ENCODE assay signal across 14 cellular contexts in the genomic region with DNA sequence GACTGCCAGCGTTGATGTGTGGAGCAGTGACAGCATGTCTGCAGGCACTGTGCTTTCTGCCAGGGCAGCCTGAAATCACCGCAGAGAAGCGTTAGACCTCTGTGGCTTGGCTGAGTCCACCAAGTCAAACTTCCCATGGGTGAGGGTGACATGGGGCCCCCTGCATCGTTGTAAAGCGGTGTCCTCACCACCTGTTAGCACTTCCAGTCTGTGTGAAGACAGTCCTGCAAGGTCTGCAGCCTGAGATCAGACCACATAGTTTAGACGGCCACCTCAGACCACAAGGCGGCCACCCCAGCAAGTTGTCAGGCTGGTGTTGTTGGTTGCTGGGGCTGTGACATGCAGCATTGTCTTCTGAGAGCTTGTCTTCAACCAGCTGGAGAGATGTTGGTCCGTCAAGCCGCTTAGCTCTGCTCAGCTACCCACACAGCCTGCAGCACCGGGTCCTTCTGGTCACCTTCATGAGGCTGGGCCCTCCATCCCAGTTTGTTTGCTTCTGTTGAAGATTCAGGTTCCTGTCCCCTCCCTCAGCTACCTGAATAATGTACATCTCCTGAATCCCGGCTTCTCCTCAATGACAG.
DNase-seq lines count a peak whose midpoint lies in the region; ATAC-seq and TF ChIP-seq lines count a peak whose summit lies in the region.
"Had no signal": no experiment of that assay in that cellular context is flagged by ENCODE, and none has a peak within 500 bp of the region (broad histone marks: within the 10 kb centered on the region; RNA-seq: fewer than 3 reads in every experiment).

No MANE protein-coding gene starts in this region.

- CTCF ChIA-PET in activated CD4-positive, alpha-beta T cell treated with anti-CD3 and anti-CD28 coated beads for 36 hours (lab: Charles Lee), result interaction anchor here (1.4 to 2.4 kb wide), 2 partner anchors 14 to 18 kb away, joined by 5 to 13 read pairs; no protein-coding TSS in a partner anchor

- H3K9me3 Mint-ChIP-seq in activated CD4-positive, alpha-beta T cell treated with anti-CD3 and anti-CD28 coated beads for 36 hours (ENCODE audit: low read depth), result no peaks in the 10 kb centered on the region
- no peaks in the 10 kb centered on the region for H3K9me3 Mint-ChIP-seq in activated naive CD8-positive, alpha-beta T cell treated with anti-CD3 and anti-CD28 coated beads, Interleukin-2, amount 50 U/mL, for 24 hours
- no peaks in the 10 kb centered on the region for H3K9me3 Mint-ChIP-seq in stimulated activated effector memory CD8-positive, alpha-beta T cell treated with anti-CD3 and anti-CD28 coated beads, Interleukin-12 subunit alpha, Interleukin-12 subunit beta, amount 100 ng/mL, for 72 hours
- no peaks in the 10 kb centered on the region for H3K9me3 Mint-ChIP-seq in mesothelial cell of epicardium
- H3K9me3 Mint-ChIP-seq: nephron had no signal

- no peak overlapping the region for H3K27ac Mint-ChIP-seq in activated CD4-positive, alpha-beta T cell treated with anti-CD3 and anti-CD28 coated beads for 36 hours
- H3K27ac Mint-ChIP-seq in activated naive CD8-positive, alpha-beta T cell treated with anti-CD3 and anti-CD28 coated beads, Interleukin-2, amount 50 U/mL, for 24 hours, result peak overlapping the region; percentile 39
- H3K27ac Mint-ChIP-seq in stimulated activated effector memory CD8-positive, alpha-beta T cell treated with anti-CD3 and anti-CD28 coated beads, Interleukin-12 subunit alpha, Interleukin-12 subunit beta, amount 100 ng/mL, for 72 hours, result peak overlapping the region; percentile 93
- no peak overlapping the region for H3K27ac Mint-ChIP-seq in mesothelial cell of epicardium
- H3K27ac Mint-ChIP-seq: nephron had no signal

- POLR2A ChIA-PET in activated CD4-positive, alpha-beta T cell treated with anti-CD3 and anti-CD28 coated beads for 36 hours (lab: Charles Lee), result no interaction called here

- DNase-seq in activated CD4-positive, alpha-beta T cell treated with anti-CD3 and anti-CD28 coated beads for 36 hours, result no peak
- DNase-seq in activated CD4-positive, alpha-beta T cell treated with anti-CD3 and anti-CD28 coated beads, Interleukin-2, amount 50 U/mL, for 1 hour, result no peak
- DNase-seq in MV-4-11 (lab: John Stamatoyannopoulos, UW) (peak; percentile 89), mesothelial cell of epicardium (ENCODE audit: low spot score in 2 of 2, unreplicated experiment in 2 of 2) (no peak), DMS53 treated with DMSO at 0.1 percent for 48 hours (lab: John Stamatoyannopoulos, UW; ENCODE audit: unreplicated experiment) (no peak)
- no peak for DNase-seq in activated naive CD8-positive, alpha-beta T cell treated with anti-CD3 and anti-CD28 coated beads, Interleukin-2, amount 50 U/mL, for 24 hours
- DNase-seq in stimulated activated effector memory CD8-positive, alpha-beta T cell treated with anti-CD3 and anti-CD28 coated beads, Interleukin-12 subunit alpha, Interleukin-12 subunit beta, amount 100 ng/mL, for 72 hours (ENCODE audit: low spot score in 2 of 2), result peak in 1 of 2 donors; percentile 71
- DNase-seq in stimulated activated CD4-positive, alpha-beta T cell treated with anti-CD3 and anti-CD28 coated beads, Interleukin-2, amount 100 ng/mL, for 48 hours, result no peak
- DNase-seq: activated CD8-positive, alpha-beta memory T cell treated with anti-CD3 and anti-CD28 coated beads, Interleukin-2, amount 50 U/mL, for 4 hours; DMS 273 treated with DMSO at 0.1 percent for 48 hours; gastrocnemius medialis; NCI-H1048; upper lobe of left lung had no signal

- H3K4me3 Mint-ChIP-seq in activated CD4-positive, alpha-beta T cell treated with anti-CD3 and anti-CD28 coated beads for 36 hours, result peak overlapping the region; percentile 33
- H3K4me3 Mint-ChIP-seq in activated naive CD8-positive, alpha-beta T cell treated with anti-CD3 and anti-CD28 coated beads, Interleukin-2, amount 50 U/mL, for 24 hours, result peak overlapping the region; percentile 63
- H3K4me3 Mint-ChIP-seq in stimulated activated effector memory CD8-positive, alpha-beta T cell treated with anti-CD3 and anti-CD28 coated beads, Interleukin-12 subunit alpha, Interleukin-12 subunit beta, amount 100 ng/mL, for 72 hours, result peak overlapping the region; percentile 88
- no peak overlapping the region for H3K4me3 Mint-ChIP-seq in mesothelial cell of epicardium
- H3K4me3 Mint-ChIP-seq: nephron had no signal

- no peak for TF ChIP-seq CTCF in mesothelial cell of epicardium (IDR thresholded peaks at IDR 0.05; ENCODE audit: unreplicated experiment)

- no peak for ATAC-seq in activated CD4-positive, alpha-beta T cell treated with anti-CD3 and anti-CD28 coated beads for 36 hours
- ATAC-seq in activated naive CD8-positive, alpha-beta T cell treated with anti-CD3 and anti-CD28 coated beads, Interleukin-2, amount 50 U/mL, for 24 hours, result peak; percentile 22
- peak; percentile 80 for ATAC-seq in stimulated activated effector memory CD8-positive, alpha-beta T cell treated with anti-CD3 and anti-CD28 coated beads, Interleukin-12 subunit alpha, Interleukin-12 subunit beta, amount 100 ng/mL, for 72 hours
- ATAC-seq: gastrocnemius medialis had no signal

- H3K36me3 Mint-ChIP-seq in activated CD4-positive, alpha-beta T cell treated with anti-CD3 and anti-CD28 coated beads for 36 hours (ENCODE audit: low read depth), result no peaks in the 10 kb centered on the region
- H3K36me3 Mint-ChIP-seq in activated naive CD8-positive, alpha-beta T cell treated with anti-CD3 and anti-CD28 coated beads, Interleukin-2, amount 50 U/mL, for 24 hours (ENCODE audit: low read depth), result no peaks in the 10 kb centered on the region
- peaks cover 15% of the 10 kb centered on the region for H3K36me3 Mint-ChIP-seq in stimulated activated effector memory CD8-positive, alpha-beta T cell treated with anti-CD3 and anti-CD28 coated beads, Interleukin-12 subunit alpha, Interleukin-12 subunit beta, amount 100 ng/mL, for 72 hours
- H3K36me3 Mint-ChIP-seq in mesothelial cell of epicardium, result no peaks in the 10 kb centered on the region

- intact Hi-C loops in activated CD4-positive, alpha-beta T cell treated with anti-CD3 and anti-CD28 coated beads for 36 hours (cut with DNase I, micrococcal nuclease), result loop anchor here (2.0 to 5.0 kb wide), 3 partner anchors 85 to 211 kb away; no protein-coding TSS in a partner anchor

- peaks cover 18% of the 10 kb centered on the region for H3K4me1 Mint-ChIP-seq in activated CD4-positive, alpha-beta T cell treated with anti-CD3 and anti-CD28 coated beads for 36 hours
- H3K4me1 Mint-ChIP-seq in activated naive CD8-positive, alpha-beta T cell treated with anti-CD3 and anti-CD28 coated beads, Interleukin-2, amount 50 U/mL, for 24 hours, result peaks cover 55% of the 10 kb centered on the region
- H3K4me1 Mint-ChIP-seq in stimulated activated effector memory CD8-positive, alpha-beta T cell treated with anti-CD3 and anti-CD28 coated beads, Interleukin-12 subunit alpha, Interleukin-12 subunit beta, amount 100 ng/mL, for 72 hours, result peaks cover 28% of the 10 kb centered on the region
- peaks cover 11% of the 10 kb centered on the region for H3K4me1 Mint-ChIP-seq in mesothelial cell of epicardium

- no peaks in the 10 kb centered on the region for H3K27me3 Mint-ChIP-seq in activated CD4-positive, alpha-beta T cell treated with anti-CD3 and anti-CD28 coated beads for 36 hours
- H3K27me3 Mint-ChIP-seq in activated naive CD8-positive, alpha-beta T cell treated with anti-CD3 and anti-CD28 coated beads, Interleukin-2, amount 50 U/mL, for 24 hours, result no peaks in the 10 kb centered on the region
- no peaks in the 10 kb centered on the region for H3K27me3 Mint-ChIP-seq in mesothelial cell of epicardium (ENCODE audit: low read depth)

Comparison
In these comparisons a context has a peak if more than half of its experiments do, and no peak if none do; other contexts are left out.
1. H3K27ac Mint-ChIP-seq: peak in activated naive CD8-positive, alpha-beta T cell treated with anti-CD3 and anti-CD28 coated beads, Interleukin-2, amount 50 U/mL, for 24 hours (single experiment) and stimulated activated effector memory CD8-positive, alpha-beta T cell treated with anti-CD3 and anti-CD28 coated beads, Interleukin-12 subunit alpha, Interleukin-12 subunit beta, amount 100 ng/mL, for 72 hours (single experiment); none in activated CD4-positive, alpha-beta T cell treated with anti-CD3 and anti-CD28 coated beads for 36 hours (single experiment) and mesothelial cell of epicardium (single experiment).